ENCODE assay signal across 15 cellular contexts in genomic region chr17:78238823-78239488, GRCh38. TPM values are rescaled to one million over a fixed set of nuclear protein-coding genes. Genes with fewer than 3 reads are reported as not detected.
A peak's percentile ranks its signal among the peaks of the same experiment; 100 is the strongest.
DNase-seq lines count a peak whose midpoint lies in the region; ATAC-seq, FAIRE-seq and TF ChIP-seq lines count a peak whose summit lies in the region.
"Had no signal": no experiment of that assay in that cellular context is flagged by ENCODE, and none has a peak within 500 bp of the region (broad histone marks: within the 10 kb centered on the region; RNA-seq: fewer than 3 reads in every experiment).

No MANE protein-coding gene starts in this region.

- no peak for FAIRE-seq in D721Med (lab: Jason Lieb, UNC)
- FAIRE-seq: A549 had no signal

- H3K79me1 ChIP-seq in neuronal stem cell (ENCODE audit: low read depth, low read length), result peaks cover 2% of the 10 kb centered on the region

- no peaks in the 10 kb centered on the region; a peak in 1 of 22 replicates for H4K20me1 ChIP-seq in BLaER1 treated with 17β-estradiol and CSF1 and Interleukin-3, amounts not matched to agents 10 nM and 100 nM
- no peaks in the 10 kb centered on the region for H4K20me1 ChIP-seq in OCI-LY1 (ENCODE audit: insufficient read depth, low read length)

- H2BK12ac ChIP-seq in neuronal stem cell (ENCODE audit: low read length), result no peak overlapping the region

- no CpG with 5 or more reads among the region's 20 CpGs for WGBS in neuronal stem cell (ENCODE audit: extremely low coverage in 2 of 2, insufficient read length in 2 of 2, insufficient replicate concordance in 1 of 2), 2 donors

- no peak overlapping the region for H3K4me3 ChIP-seq in BLaER1 treated with 17β-estradiol and CSF1 and Interleukin-3, amounts not matched to agents 10 nM and 100 nM
- H3K4me3 ChIP-seq in OCI-LY1 (ENCODE audit: low read depth, low read length, poor library complexity, severe bottlenecking) (peak overlapping the region; percentile 31), neuronal stem cell (ENCODE audit: low read length in 2 of 2) (no peak overlapping the region)
- H3K4me3 ChIP-seq: A549 had no signal

- H2BK120ac ChIP-seq in neuronal stem cell (ENCODE audit: low read depth, low read length), result no peak overlapping the region

- H3K9me3 ChIP-seq in BLaER1 treated with 17β-estradiol and CSF1 and Interleukin-3, amounts not matched to agents 10 nM and 100 nM (replicated peaks in 1 of 11), result no peaks in the 10 kb centered on the region
- no peaks in the 10 kb centered on the region for H3K9me3 ChIP-seq in OCI-LY1 (ENCODE audit: low read length)
- no peaks in the 10 kb centered on the region for H3K9me3 ChIP-seq in neuronal stem cell (replicated peaks in 1 of 2; ENCODE audit: control insufficient read depth in 2 of 2, insufficient read depth in 1 of 2, low read depth in 1 of 2, low read length in 2 of 2)
- H3K9me3 ChIP-seq: A549 had no signal

- no peak overlapping the region for H3K18ac ChIP-seq in neuronal stem cell (ENCODE audit: low read length)

- H2AK5ac ChIP-seq in neuronal stem cell (ENCODE audit: low read depth, low read length), result peak overlapping the region; percentile 89

- H3K9me2 ChIP-seq in OCI-LY1 (ENCODE audit: low read depth, low read length), result no peaks in the 10 kb centered on the region

- H2BK15ac ChIP-seq in neuronal stem cell (ENCODE audit: low read length), result peak overlapping the region; percentile 32

- H3K27me3 ChIP-seq in BLaER1 treated with 17β-estradiol and CSF1 and Interleukin-3, amounts not matched to agents 10 nM and 100 nM, result no peaks in the 10 kb centered on the region
- H3K27me3 ChIP-seq in OCI-LY1 (ENCODE audit: insufficient read depth, low read length) (no peaks in the 10 kb centered on the region; the same call in 1 of the 2 replicates), neuronal stem cell (ENCODE audit: control insufficient read depth in 3 of 3, insufficient read depth in 3 of 3, low read depth in 1 of 3, low read length in 3 of 3) (peaks cover 0 to 21% (median 0%) of the 10 kb centered on the region in 3 experiments)

- H3K4me2 ChIP-seq in BLaER1 treated with 17β-estradiol and CSF1 and Interleukin-3, amounts not matched to agents 10 nM and 100 nM, result peak overlapping the region; percentile 16 to 88 (median 77); a peak in 20 of 22 replicates
- H3K4me2 ChIP-seq in OCI-LY1 (ENCODE audit: low read length), result peak overlapping the region; percentile 57
- H3K4me2 ChIP-seq in neuronal stem cell (ENCODE audit: insufficient read depth, low read length, poor library complexity, severe bottlenecking), result no peak overlapping the region
- H3K4me2 ChIP-seq: A549 had no signal

- H4K8ac ChIP-seq in neuronal stem cell (ENCODE audit: low read depth, low read length), result no peak overlapping the region

- H3K4me1 ChIP-seq in BLaER1 treated with 17β-estradiol and CSF1 and Interleukin-3, amounts not matched to agents 10 nM and 100 nM, result peaks cover 19 to 100% (median 88%) of the 10 kb centered on the region in 10 experiments
- peaks cover 62% of the 10 kb centered on the region for H3K4me1 ChIP-seq in OCI-LY1 (ENCODE audit: insufficient read depth, low read length, severe bottlenecking)
- H3K4me1 ChIP-seq in neuronal stem cell (ENCODE audit: control insufficient read depth in 2 of 2, insufficient read depth in 1 of 2, low read depth in 1 of 2, low read length in 2 of 2), result peaks cover 3 to 7% of the 10 kb centered on the region in 2 donors
- H3K4me1 ChIP-seq: A549 had no signal

- H2AFZ ChIP-seq in OCI-LY1 (ENCODE audit: low read length) (no peak overlapping the region), neuronal stem cell (ENCODE audit: low read length) (no peak overlapping the region)

- peak overlapping the region in 2 of 11 experiments; percentile 84 to 90; a peak in 2 of 22 replicates for H3K27ac ChIP-seq in BLaER1 treated with 17β-estradiol and CSF1 and Interleukin-3, amounts not matched to agents 10 nM and 100 nM
- H3K27ac ChIP-seq in OCI-LY1 (ENCODE audit: low read depth, low read length, poor library complexity, severe bottlenecking) (peak overlapping the region; percentile 95), cingulate gyrus (ENCODE audit: low read depth, low read length) (peak overlapping the region; percentile 99), neuronal stem cell (replicated peaks; ENCODE audit: low read length) (no peak overlapping the region)
- H3K27ac ChIP-seq: A549 had no signal

- no peak for ATAC-seq in GM21825 (IDR thresholded peaks at IDR 0.05; ENCODE audit: unreplicated experiment)
- ATAC-seq: A549 had no signal

- H4K91ac ChIP-seq in neuronal stem cell (ENCODE audit: low read depth, low read length, poor library complexity), result peak overlapping the region; percentile 25

- no peaks in the 10 kb centered on the region for H3K36me3 ChIP-seq in BLaER1 treated with 17β-estradiol and CSF1 and Interleukin-3, amounts not matched to agents 10 nM and 100 nM
- H3K36me3 ChIP-seq in OCI-LY1 (ENCODE audit: insufficient read depth, low read length), result no peaks in the 10 kb centered on the region
- H3K36me3 ChIP-seq in neuronal stem cell (replicated peaks in 1 of 2; ENCODE audit: control insufficient read depth in 2 of 2, insufficient read depth in 2 of 2, low read length in 2 of 2), result no peaks in the 10 kb centered on the region

- H3F3A ChIP-seq in OCI-LY1 (ENCODE audit: insufficient read depth, low read length), result no peaks in the 10 kb centered on the region; the same call in 1 of the 2 replicates

- peak overlapping the region; percentile 75 for H2BK5ac ChIP-seq in neuronal stem cell (ENCODE audit: low read length)

- DNase-seq in neuronal stem cell (ENCODE audit: low spot score), result no peak
- no peak for DNase-seq in D341Med (ENCODE audit: low spot score)
- no peak for DNase-seq in D721Med (ENCODE audit: insufficient read length, low spot score)
- DNase-seq in NCI-H146 treated with DMSO at 0.1 percent for 48 hours (lab: John Stamatoyannopoulos, UW; ENCODE audit: unreplicated experiment), result no peak
- DNase-seq: CD4-positive, alpha-beta memory T cell; DND-41; NCI-H146; NCI-H345; SIG-M5; SW 1271 had no signal

- peak overlapping the region; percentile 46 for H3K4ac ChIP-seq in neuronal stem cell (ENCODE audit: low read length)

- no peak for TF ChIP-seq CTCF in OCI-LY1 (IDR thresholded peaks at IDR 0.05; ENCODE audit: low read length)
- TF ChIP-seq CTCF in D721Med (IDR thresholded peaks at IDR 0.05; ENCODE audit: insufficient read depth, missing control alignments), result no peak

- H3K9ac ChIP-seq in BLaER1 treated with 17β-estradiol and CSF1 and Interleukin-3, amounts not matched to agents 10 nM and 100 nM, result peak overlapping the region in 1 of 11 experiments; percentile 25; a peak in 2 of 22 replicates
- H3K9ac ChIP-seq in OCI-LY1 (ENCODE audit: low read length) (peak overlapping the region; percentile 54; the same call in 1 of the 2 replicates), neuronal stem cell (ENCODE audit: low read depth, low read length, poor library complexity) (peak overlapping the region; percentile 72)

- no peaks in the 10 kb centered on the region for H3K79me2 ChIP-seq in OCI-LY1 (ENCODE audit: insufficient read depth, low read length)

- H3K14ac ChIP-seq in neuronal stem cell (ENCODE audit: low read length), result no peak overlapping the region

- H3K23ac ChIP-seq in neuronal stem cell (ENCODE audit: low read depth, low read length, poor library complexity), result peak overlapping the region; percentile 60

RNA-seq across cellular contexts. Expression of gene TMEM235, which starts 7.5 kb away (rescaled TPM):
- not detected for polyA plus RNA-seq in neuronal stem cell (2013, experiment 1 of 2)
- polyA plus RNA-seq in neuronal stem cell (2013, experiment 2 of 2), result not detected
- polyA plus RNA-seq: A549; CD4-positive, alpha-beta memory T cell had no signal

RNA-seq across cellular contexts. Expression of gene BIRC5, which starts 24.9 kb away (rescaled TPM):
- polyA plus RNA-seq in neuronal stem cell (2013, experiment 1 of 2), result 118 TPM
- polyA plus RNA-seq in neuronal stem cell (2013, experiment 2 of 2), result 125 TPM

RNA-seq across cellular contexts. Expression of gene AFMID, which starts 51.8 kb away (rescaled TPM):
- 50.8 TPM for polyA plus RNA-seq in neuronal stem cell (2013, experiment 1 of 2)
- 52.7 TPM for polyA plus RNA-seq in neuronal stem cell (2013, experiment 2 of 2)

RNA-seq across cellular contexts. Expression of gene TK1, which starts 52.1 kb away (rescaled TPM):
- polyA plus RNA-seq in neuronal stem cell (2013, experiment 1 of 2), result 38.3 TPM
- 37.7 TPM for polyA plus RNA-seq in neuronal stem cell (2013, experiment 2 of 2)
